ENCODE assay signal across 8 cellular contexts in genomic region chr11:65432133-65432650, GRCh38. TPM values are rescaled to one million over a fixed set of nuclear protein-coding genes. Genes with fewer than 3 reads are reported as not detected.
DNase-seq lines count a peak whose midpoint lies in the region; ATAC-seq and TF ChIP-seq lines count a peak whose summit lies in the region.

No MANE protein-coding gene starts in this region.

- H3K27me3 Mint-ChIP-seq in T-helper 2 cell treated with Interferon-gamma antibody and Interleukin-4, amounts not matched to agents 5 μg/mL and 100 μg/mL, for 36 hours (ENCODE audit: low read depth), result no peaks in the 10 kb centered on the region
- H3K27me3 Mint-ChIP-seq in glutamatergic neuron (ENCODE audit: unreplicated experiment), result no peaks in the 10 kb centered on the region

- H3K27ac Mint-ChIP-seq in T-helper 2 cell treated with Interferon-gamma antibody and Interleukin-4, amounts not matched to agents 5 μg/mL and 100 μg/mL, for 36 hours, result peak overlapping the region; percentile 80
- H3K27ac Mint-ChIP-seq in activated naive CD4-positive, alpha-beta T cell treated with anti-CD3 and anti-CD28 coated beads, Interleukin-2, amount 50 U/mL, for 72 hours, result peak overlapping the region; percentile 67 to 85
- H3K27ac Mint-ChIP-seq in stimulated activated effector memory CD8-positive, alpha-beta T cell treated with anti-CD3 and anti-CD28 coated beads, Interleukin-12 subunit alpha, Interleukin-12 subunit beta, amount 100 ng/mL, for 72 hours, result peak overlapping the region; percentile 100
- no peak overlapping the region for H3K27ac Mint-ChIP-seq in glutamatergic neuron (ENCODE audit: unreplicated experiment)

- no peak for ATAC-seq in activated naive CD4-positive, alpha-beta T cell treated with anti-CD3 and anti-CD28 coated beads, Interleukin-2, amount 50 U/mL, for 72 hours
- ATAC-seq in stimulated activated effector memory CD8-positive, alpha-beta T cell treated with anti-CD3 and anti-CD28 coated beads, Interleukin-12 subunit alpha, Interleukin-12 subunit beta, amount 100 ng/mL, for 72 hours, result no peak
- ATAC-seq in HG03460 (IDR thresholded peaks at IDR 0.05; ENCODE audit: unreplicated experiment), result no peak

- H3K4me1 Mint-ChIP-seq in T-helper 2 cell treated with Interferon-gamma antibody and Interleukin-4, amounts not matched to agents 5 μg/mL and 100 μg/mL, for 36 hours (ENCODE audit: low read depth), result peaks cover 82% of the 10 kb centered on the region
- H3K4me1 Mint-ChIP-seq in stimulated activated effector memory CD8-positive, alpha-beta T cell treated with anti-CD3 and anti-CD28 coated beads, Interleukin-12 subunit alpha, Interleukin-12 subunit beta, amount 100 ng/mL, for 72 hours, result peaks cover 88% of the 10 kb centered on the region
- peaks cover 9% of the 10 kb centered on the region for H3K4me1 Mint-ChIP-seq in glutamatergic neuron (ENCODE audit: low read depth, unreplicated experiment)

- peaks cover 70% of the 10 kb centered on the region for H3K36me3 Mint-ChIP-seq in T-helper 2 cell treated with Interferon-gamma antibody and Interleukin-4, amounts not matched to agents 5 μg/mL and 100 μg/mL, for 36 hours (ENCODE audit: low read depth)
- peaks cover 18 to 42% of the 10 kb centered on the region in 2 donors for H3K36me3 Mint-ChIP-seq in activated naive CD4-positive, alpha-beta T cell treated with anti-CD3 and anti-CD28 coated beads, Interleukin-2, amount 50 U/mL, for 72 hours
- peaks cover 100% of the 10 kb centered on the region for H3K36me3 Mint-ChIP-seq in stimulated activated effector memory CD8-positive, alpha-beta T cell treated with anti-CD3 and anti-CD28 coated beads, Interleukin-12 subunit alpha, Interleukin-12 subunit beta, amount 100 ng/mL, for 72 hours
- H3K36me3 Mint-ChIP-seq in glutamatergic neuron (ENCODE audit: unreplicated experiment), result no peaks in the 10 kb centered on the region

- DNase-seq in T-helper 2 cell treated with Interferon-gamma antibody and Interleukin-4, amounts not matched to agents 5 μg/mL and 100 μg/mL, for 36 hours (ENCODE audit: low spot score), result no peak
- DNase-seq in T-helper 2 cell (no peak), foreskin fibroblast (peak in 1 of 2 donors; percentile 14), NCI-H2227 treated with DMSO at 0.1 percent for 48 hours (lab: John Stamatoyannopoulos, UW) (no peak), glutamatergic neuron (no peak)
- DNase-seq in activated naive CD4-positive, alpha-beta T cell treated with anti-CD3 and anti-CD28 coated beads, Interleukin-2, amount 50 U/mL, for 72 hours (ENCODE audit: low spot score in 2 of 2), result no peak
- no peak for DNase-seq in stimulated activated effector memory CD8-positive, alpha-beta T cell treated with anti-CD3 and anti-CD28 coated beads, Interleukin-12 subunit alpha, Interleukin-12 subunit beta, amount 100 ng/mL, for 72 hours (ENCODE audit: low spot score in 2 of 2)

- no peaks in the 10 kb centered on the region for H3K9me3 Mint-ChIP-seq in T-helper 2 cell treated with Interferon-gamma antibody and Interleukin-4, amounts not matched to agents 5 μg/mL and 100 μg/mL, for 36 hours
- no peaks in the 10 kb centered on the region for H3K9me3 Mint-ChIP-seq in activated naive CD4-positive, alpha-beta T cell treated with anti-CD3 and anti-CD28 coated beads, Interleukin-2, amount 50 U/mL, for 72 hours
- H3K9me3 Mint-ChIP-seq in stimulated activated effector memory CD8-positive, alpha-beta T cell treated with anti-CD3 and anti-CD28 coated beads, Interleukin-12 subunit alpha, Interleukin-12 subunit beta, amount 100 ng/mL, for 72 hours, result no peaks in the 10 kb centered on the region
- H3K9me3 Mint-ChIP-seq in glutamatergic neuron (ENCODE audit: unreplicated experiment), result peaks cover 2% of the 10 kb centered on the region

- peak overlapping the region; percentile 54 for H3K4me3 Mint-ChIP-seq in T-helper 2 cell treated with Interferon-gamma antibody and Interleukin-4, amounts not matched to agents 5 μg/mL and 100 μg/mL, for 36 hours
- peak overlapping the region; percentile 96 for H3K4me3 Mint-ChIP-seq in stimulated activated effector memory CD8-positive, alpha-beta T cell treated with anti-CD3 and anti-CD28 coated beads, Interleukin-12 subunit alpha, Interleukin-12 subunit beta, amount 100 ng/mL, for 72 hours
- no peak overlapping the region for H3K4me3 Mint-ChIP-seq in glutamatergic neuron (ENCODE audit: unreplicated experiment)

- no peak for TF ChIP-seq CTCF in foreskin fibroblast (IDR thresholded peaks at IDR 0.05; ENCODE audit: low read depth, low read length)
- no peak for TF ChIP-seq CTCF in glutamatergic neuron (IDR thresholded peaks at IDR 0.05; ENCODE audit: partially characterized antibody, unreplicated experiment)

- peak overlapping the region; percentile 20 to 82 for H3K4me3 ChIP-seq in foreskin fibroblast (ENCODE audit: low read depth in 1 of 2, low read length in 2 of 2)

RNA-seq across cellular contexts. Expression of gene NEAT1, which starts 9.6 kb away (rescaled TPM):
- 1,000 to 10,000 TPM in 1 of 2 donors, 100 to 1,000 TPM in 1; 836 to 2,329 TPM for total RNA-seq in activated naive CD4-positive, alpha-beta T cell treated with anti-CD3 and anti-CD28 coated beads, Interleukin-2, amount 50 U/mL, for 72 hours
- 107 TPM for total RNA-seq in glutamatergic neuron (ENCODE audit: unreplicated experiment)

RNA-seq across cellular contexts. Expression of gene FRMD8, which starts 45.8 kb away (rescaled TPM):
- 10 to 100 TPM; 39.7 to 53.4 TPM for total RNA-seq in activated naive CD4-positive, alpha-beta T cell treated with anti-CD3 and anti-CD28 coated beads, Interleukin-2, amount 50 U/mL, for 72 hours
- 11.1 TPM for total RNA-seq in glutamatergic neuron (ENCODE audit: unreplicated experiment)

RNA-seq across cellular contexts. Expression of gene SLC25A45, which starts 49.7 kb away (rescaled TPM):
- 10 to 100 TPM in 1 of 2 donors, 1 to 10 TPM in 1; 9.7 to 18.5 TPM for total RNA-seq in activated naive CD4-positive, alpha-beta T cell treated with anti-CD3 and anti-CD28 coated beads, Interleukin-2, amount 50 U/mL, for 72 hours
- total RNA-seq in glutamatergic neuron (ENCODE audit: unreplicated experiment), result 0.25 TPM
